In the genomic region with DNA sequence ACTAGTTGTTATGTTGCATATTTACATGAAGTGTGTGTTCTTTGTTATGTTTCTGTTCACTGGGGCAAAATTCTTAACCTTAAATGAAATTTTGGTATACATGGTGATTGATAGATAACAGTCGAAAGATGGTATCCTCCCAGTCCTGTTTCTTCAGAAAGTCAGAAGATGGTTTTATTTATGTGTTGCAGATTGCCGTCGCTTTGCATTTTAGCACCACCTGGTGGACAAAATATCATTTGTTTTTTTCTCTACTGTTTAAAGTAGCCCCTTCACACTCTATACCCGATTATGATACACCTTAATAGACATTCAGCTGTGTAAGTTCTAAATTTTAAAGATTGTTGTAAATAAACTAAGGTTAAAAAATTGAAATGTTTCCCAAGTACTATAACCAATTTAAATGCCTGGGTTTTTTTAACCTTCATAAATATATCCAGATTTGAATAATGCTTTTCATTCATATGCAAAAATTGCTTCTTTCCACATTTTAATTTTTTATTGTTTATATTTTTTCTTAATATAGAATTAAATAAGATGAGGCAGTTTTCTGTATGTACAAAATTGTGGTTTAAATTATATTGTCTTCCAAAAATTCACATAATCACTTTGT, we compare ENCODE assay signal across 8 cellular contexts.
DNase-seq lines count a peak whose midpoint lies in the region; ATAC-seq and TF ChIP-seq lines count a peak whose summit lies in the region.

No MANE protein-coding gene starts in this region.

- no peaks in the 10 kb centered on the region for H3K36me3 ChIP-seq in DND-41 (ENCODE audit: insufficient read depth, low read length)

- no peak overlapping the region for H3K27ac Mint-ChIP-seq in activated CD8-positive, alpha-beta T cell treated with anti-CD3 and anti-CD28 coated beads, Interleukin-2, amount 10 ng/mL, durations not matched to agents 7 days and 5 days

- CTCF ChIA-PET in activated CD8-positive, alpha-beta T cell treated with anti-CD3 and anti-CD28 coated beads, Interleukin-2, amount 10 ng/mL, durations not matched to agents 7 days and 5 days (lab: Charles Lee) = interaction anchor here (1.0 to 1.6 kb wide), 6 partner anchors 8 to 1091 kb away, joined by 4 to 11 read pairs (median 4); no protein-coding TSS in a partner anchor

- POLR2A ChIA-PET in activated CD8-positive, alpha-beta T cell treated with anti-CD3 and anti-CD28 coated beads, Interleukin-2, amount 10 ng/mL, durations not matched to agents 7 days and 5 days (lab: Charles Lee) = no interaction called here

- no peak overlapping the region for H3K27ac ChIP-seq in DND-41 (ENCODE audit: low read length)

- H3K4me3 Mint-ChIP-seq in activated CD8-positive, alpha-beta T cell treated with anti-CD3 and anti-CD28 coated beads, Interleukin-2, amount 10 ng/mL, durations not matched to agents 7 days and 5 days = no peak overlapping the region

- no peaks in the 10 kb centered on the region for H3K27me3 Mint-ChIP-seq in activated CD8-positive, alpha-beta T cell treated with anti-CD3 and anti-CD28 coated beads, Interleukin-2, amount 10 ng/mL, durations not matched to agents 7 days and 5 days (ENCODE audit: low read depth)

- H3K4me1 Mint-ChIP-seq in activated CD8-positive, alpha-beta T cell treated with anti-CD3 and anti-CD28 coated beads, Interleukin-2, amount 10 ng/mL, durations not matched to agents 7 days and 5 days (ENCODE audit: low read depth) = peaks cover 3% of the 10 kb centered on the region

- H3K9me3 ChIP-seq in DND-41 (ENCODE audit: insufficient read depth, low read length, severe bottlenecking) = no peaks in the 10 kb centered on the region

- DNase-seq in DND-41 = peak; percentile 39
- DNase-seq in NCI-H2196 treated with DMSO at 0.1 percent for 48 hours (lab: John Stamatoyannopoulos, UW; ENCODE audit: unreplicated experiment) = peak; percentile 57
- DNase-seq in activated CD8-positive, alpha-beta T cell treated with anti-CD3 and anti-CD28 coated beads, Interleukin-2, amount 10 ng/mL, durations not matched to agents 7 days and 5 days = peak; percentile 44
- peak; percentile 77 for DNase-seq in glomerular visceral epithelial cell (ENCODE audit: extremely low spot score)
- DNase-seq in renal cortical epithelial cell (ENCODE audit: low read depth) = peak; percentile 73
- DNase-seq in posterior vena cava (ENCODE audit: low spot score) = no peak

- H3K4me1 ChIP-seq in DND-41 (ENCODE audit: insufficient read depth, low read length) = peaks cover 3% of the 10 kb centered on the region; the same call in 1 of the 2 replicates

- TF ChIP-seq CTCF in DND-41 (IDR thresholded peaks at IDR 0.05; ENCODE audit: borderline replicate concordance, extremely low read depth, low read length, poor library complexity, severe bottlenecking) = peak; percentile 72

- H3K36me3 Mint-ChIP-seq in activated CD8-positive, alpha-beta T cell treated with anti-CD3 and anti-CD28 coated beads, Interleukin-2, amount 10 ng/mL, durations not matched to agents 7 days and 5 days (ENCODE audit: low read depth) = no peaks in the 10 kb centered on the region

- peak; percentile 97 for ATAC-seq in DND-41 (ENCODE audit: insufficient read depth, low read depth)
- peak; percentile 83 for ATAC-seq in GM19328 (IDR thresholded peaks at IDR 0.05; ENCODE audit: unreplicated experiment)
- peak; percentile 88 for ATAC-seq in HG03175 (IDR thresholded peaks at IDR 0.05; ENCODE audit: unreplicated experiment)
- peak; percentile 69 for ATAC-seq in activated CD8-positive, alpha-beta T cell treated with anti-CD3 and anti-CD28 coated beads, Interleukin-2, amount 10 ng/mL, durations not matched to agents 7 days and 5 days

- no peak overlapping the region for H3K4me2 ChIP-seq in DND-41 (ENCODE audit: insufficient read depth, low read length)

- intact Hi-C loops in posterior vena cava (cut with DNase I) = no loop called here

- H3K9ac ChIP-seq in DND-41 (ENCODE audit: low read depth, low read length) = no peak overlapping the region

- H4K20me1 ChIP-seq in DND-41 (ENCODE audit: insufficient read depth, low read length) = no peaks in the 10 kb centered on the region

- no peaks in the 10 kb centered on the region for H3K27me3 ChIP-seq in DND-41 (ENCODE audit: insufficient read depth, low read length, poor library complexity)

- H2AFZ ChIP-seq in DND-41 (ENCODE audit: low read depth, low read length) = no peak overlapping the region

- no peaks in the 10 kb centered on the region for H3K9me3 Mint-ChIP-seq in activated CD8-positive, alpha-beta T cell treated with anti-CD3 and anti-CD28 coated beads, Interleukin-2, amount 10 ng/mL, durations not matched to agents 7 days and 5 days (ENCODE audit: insufficient read depth)

- no peak overlapping the region for H3K4me3 ChIP-seq in DND-41 (ENCODE audit: low read depth in 1 of 2, low read length in 2 of 2)

- no peaks in the 10 kb centered on the region for H3K79me2 ChIP-seq in DND-41 (ENCODE audit: insufficient read depth, low read length)
